ENCODE assay signal across 9 cellular contexts in the genomic region with DNA sequence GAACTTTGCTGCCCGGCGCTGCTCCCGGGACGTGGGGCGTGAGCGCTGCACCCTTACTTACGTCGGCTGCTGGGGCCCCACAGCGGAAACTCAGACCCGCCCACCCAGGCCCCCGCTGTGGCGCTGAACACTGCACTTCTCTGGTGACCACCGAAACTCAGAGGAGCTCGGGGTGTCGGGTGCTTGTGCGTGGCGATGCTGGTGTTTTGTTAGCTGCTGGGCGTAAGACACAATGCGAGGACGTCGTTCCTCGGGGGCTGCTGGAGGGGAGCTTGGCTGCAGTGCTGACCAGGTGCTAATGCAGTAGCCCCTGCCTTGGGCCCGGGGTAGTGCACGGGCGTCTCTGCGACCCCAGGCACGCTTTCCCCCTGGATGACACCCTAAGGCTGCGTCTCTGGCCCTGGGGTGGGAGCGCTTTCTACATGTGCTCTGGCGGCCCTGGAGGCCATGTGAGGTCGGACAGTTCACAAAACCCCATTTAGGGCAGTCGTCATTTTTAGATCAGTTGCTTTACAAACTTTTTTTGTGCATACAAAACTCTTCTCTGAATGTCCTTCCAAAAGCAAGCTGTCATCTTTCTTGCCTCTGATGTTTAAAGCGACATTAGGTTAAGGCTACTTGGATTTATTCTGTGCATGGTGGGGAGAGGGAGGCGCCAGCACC. TPM values are rescaled to one million over a fixed set of nuclear protein-coding genes. Genes with fewer than 3 reads are reported as not detected.
DNase-seq lines count a peak whose midpoint lies in the region; ATAC-seq, FAIRE-seq and TF ChIP-seq lines count a peak whose summit lies in the region.
"Had no signal": no experiment of that assay in that cellular context is flagged by ENCODE, and none has a peak within 500 bp of the region (broad histone marks: within the 10 kb centered on the region; RNA-seq: fewer than 3 reads in every experiment).

No MANE protein-coding gene starts in this region.

- peaks cover 18% of the 10 kb centered on the region for H3K4me1 ChIP-seq in parathyroid adenoma

- H3K9me3 ChIP-seq in parathyroid adenoma (ENCODE audit: control insufficient read depth, low read length): no peaks in the 10 kb centered on the region

- in situ Hi-C loops in ACHN (cut with HindIII; ENCODE audit: low pct_ligation_motif_present, low pct_unique_long_range_greater_than_20kb, low sequenced_read_pairs): no loop called here

- no peak for FAIRE-seq in RCC 7860 (lab: Jason Lieb, UNC)

- H3K36me3 ChIP-seq in parathyroid adenoma (ENCODE audit: control insufficient read depth, insufficient read depth, low read length): no peaks in the 10 kb centered on the region

- H3K9ac ChIP-seq in parathyroid adenoma: no peak overlapping the region

- peak overlapping the region; percentile 96 for H3K27ac ChIP-seq in parathyroid adenoma

- ATAC-seq in Right ventricle myocardium inferior (no peak), left cardiac atrium (no peak), GM18511 (IDR thresholded peaks at IDR 0.05; ENCODE audit: unreplicated experiment) (no peak)
- ATAC-seq: T-cell had no signal

- no peaks in the 10 kb centered on the region for H3K27me3 ChIP-seq in parathyroid adenoma (ENCODE audit: control insufficient read depth, insufficient read depth, low read length)

- DNase-seq in Right ventricle myocardium inferior (ENCODE audit: missing footprints): peak; percentile 65
- DNase-seq in left cardiac atrium: no peak
- DNase-seq in fibroblast of villous mesenchyme (ENCODE audit: low read depth): no peak
- DNase-seq in RCC 7860 (ENCODE audit: low spot score): no peak
- DNase-seq in ACHN: no peak
- DNase-seq in NCI-H526 treated with DMSO at 0.1 percent for 48 hours (lab: John Stamatoyannopoulos, UW): no peak
- DNase-seq: T-cell had no signal

- no peak for TF ChIP-seq CTCF in fibroblast of villous mesenchyme (IDR thresholded peaks at IDR 0.05; ENCODE audit: insufficient read depth, low read depth, low read length)
- no peak for TF ChIP-seq CTCF in parathyroid adenoma (IDR thresholded peaks at IDR 0.05)

- peaks cover 5% of the 10 kb centered on the region for H3K79me2 ChIP-seq in parathyroid adenoma

- intact Hi-C loops in Right ventricle myocardium inferior (cut with DNase I) (loop anchor here (2.0 kb wide), 1 partner anchor 23 kb away; no protein-coding TSS in a partner anchor), left cardiac atrium (cut with DNase I) (no loop called here)

- H3K4me3 ChIP-seq in fibroblast of villous mesenchyme (ENCODE audit: low read depth, low read length): peak overlapping the region; percentile 38
- H3K4me3 ChIP-seq in parathyroid adenoma (ENCODE audit: low read depth, low read length): no peak overlapping the region

- H2AFZ ChIP-seq in parathyroid adenoma: no peak overlapping the region

- no peak overlapping the region for H3K4me2 ChIP-seq in parathyroid adenoma (ENCODE audit: low read length)

RNA-seq across cellular contexts. Expression of gene MAFK, which starts 5.7 kb away (rescaled TPM):
- total RNA-seq in Right ventricle myocardium inferior (50.8 TPM), left cardiac atrium (10 to 100 TPM; 43.6 to 73.1 TPM), fibroblast of villous mesenchyme (21.6 and 26.4 TPM in 2 replicates)

RNA-seq across cellular contexts. Expression of gene TMEM184A, which starts 19.8 kb away (rescaled TPM):
- total RNA-seq in Right ventricle myocardium inferior (0.32 TPM), left cardiac atrium (under 1 TPM; 0.18 to 0.31 TPM), fibroblast of villous mesenchyme (0.64 and 0.86 TPM in 2 replicates)

RNA-seq across cellular contexts. Expression of gene INTS1, which starts 32.0 kb away (rescaled TPM):
- 25.8 TPM for total RNA-seq in Right ventricle myocardium inferior
- total RNA-seq in left cardiac atrium: 10 to 100 TPM; 26.9 to 42.4 TPM
- 45.3 and 69.9 TPM in 2 replicates for total RNA-seq in fibroblast of villous mesenchyme

RNA-seq across cellular contexts. Expression of gene PSMG3, which starts 33.6 kb away (rescaled TPM):
- total RNA-seq in Right ventricle myocardium inferior (13.3 TPM), left cardiac atrium (10 to 100 TPM; 14.3 to 15.0 TPM), fibroblast of villous mesenchyme (24.6 and 30.9 TPM in 2 replicates)
